In genomic region chr20:41340327-41341055, GRCh38 we compare ENCODE assay signal across 8 cellular contexts. TPM values are rescaled to one million over a fixed set of nuclear protein-coding genes. Genes with fewer than 3 reads are reported as not detected.
DNase-seq lines count a peak whose midpoint lies in the region; TF ChIP-seq lines count a peak whose summit lies in the region.

LPIN3 (plus strand) TSS chr20:41340821; CDS start chr20:41345804, 4,983 bp downstream.

- H3K36me3 ChIP-seq in Peyer's patch (peaks cover 0 to under 1% (median 0%) of the 10 kb centered on the region in 3 donors), neural cell (ENCODE audit: insufficient read depth, low read length) (no peaks in the 10 kb centered on the region), suprapubic skin (peaks cover under 1% of the 10 kb centered on the region)

- no peaks in the 10 kb centered on the region for H3K9me3 ChIP-seq in Peyer's patch
- H3K9me3 ChIP-seq in neural cell (ENCODE audit: low read length), result no peaks in the 10 kb centered on the region
- H3K9me3 ChIP-seq in suprapubic skin, result no peaks in the 10 kb centered on the region

- TF ChIP-seq CTCF in Peyer's patch (IDR thresholded peaks at IDR 0.05) (peak in 1 of 6 experiments; percentile 51), foreskin fibroblast (IDR thresholded peaks at IDR 0.05; ENCODE audit: low read depth, low read length) (peak; percentile 39), neural cell (IDR thresholded peaks at IDR 0.05; ENCODE audit: poor library complexity, severe bottlenecking) (no peak), suprapubic skin (IDR thresholded peaks at IDR 0.05) (peak in 1 of 2 donors; percentile 16)

- DNase-seq in GM04504 (ENCODE audit: low read depth) (peak; percentile 83), HT-29 (ENCODE audit: low spot score) (peak; percentile 99), Peyer's patch (peak; percentile 55 to 97 (median 92)), foreskin fibroblast (peak; percentile 93 to 97), suprapubic skin (ENCODE audit: low spot score in 2 of 2) (peak; percentile 94), NCI-H1092 (lab: John Stamatoyannopoulos, UW) (no peak)
- peak; percentile 83 for DNase-seq in activated effector memory CD4-positive, alpha-beta T cell treated with anti-CD3 and anti-CD28 coated beads, Interleukin-2, amount 50 U/mL, for 16 hours

- TF ChIP-seq POLR2A in Peyer's patch (IDR thresholded peaks at IDR 0.05), result peak; percentile 90
- TF ChIP-seq POLR2A in suprapubic skin (IDR thresholded peaks at IDR 0.05), result peak in 1 of 2 donors; percentile 31

- H3K79me2 ChIP-seq in neural cell (replicated peaks; ENCODE audit: insufficient read depth, low read length), result no peaks in the 10 kb centered on the region

- 7% methylated on average over 32 of the region's 33 CpGs for WGBS in suprapubic skin

- H3K4me1 ChIP-seq in Peyer's patch (peaks cover 0 to 27% (median 4%) of the 10 kb centered on the region in 4 donors), suprapubic skin (peaks cover 48% of the 10 kb centered on the region)

- H3K27me3 ChIP-seq in Peyer's patch (no peaks in the 10 kb centered on the region), neural cell (ENCODE audit: insufficient read depth, low read depth, low read length) (no peaks in the 10 kb centered on the region), suprapubic skin (no peaks in the 10 kb centered on the region)

- H3K9me2 ChIP-seq in neural cell (ENCODE audit: insufficient read depth, low read length), result no peaks in the 10 kb centered on the region

- TF ChIP-seq RAD21 in neural cell (conservative IDR thresholded peaks at IDR 0.05), result no peak

- no peak within 1 kb of the TSS for H2AFZ ChIP-seq in neural cell (ENCODE audit: low read depth, low read length)

- no peaks in the 10 kb centered on the region for H4K20me1 ChIP-seq in neural cell (ENCODE audit: insufficient read depth)

- no peaks in the 10 kb centered on the region for H3F3A ChIP-seq in neural cell (ENCODE audit: insufficient read depth, low read length, poor library complexity, severe bottlenecking)

- H3K9ac ChIP-seq in neural cell (ENCODE audit: low read length), result no peak within 1 kb of the TSS

- H3K4me2 ChIP-seq in neural cell (ENCODE audit: low read length), result no peak within 1 kb of the TSS

- no peak for TF ChIP-seq EP300 in neural cell (conservative IDR thresholded peaks at IDR 0.05; ENCODE audit: poor library complexity, severe bottlenecking)
- no peak for TF ChIP-seq EP300 in suprapubic skin (IDR thresholded peaks at IDR 0.05)

- H3K27ac ChIP-seq in Peyer's patch, result peak within 1 kb of the TSS; percentile 27 to 98 (median 86)
- H3K27ac ChIP-seq in neural cell (ENCODE audit: low read length), result no peak within 1 kb of the TSS
- H3K27ac ChIP-seq in suprapubic skin, result peak within 1 kb of the TSS; percentile 90

- peak within 1 kb of the TSS; percentile 28 to 59 (median 42) for H3K4me3 ChIP-seq in Peyer's patch
- H3K4me3 ChIP-seq in foreskin fibroblast (ENCODE audit: low read depth in 1 of 2, low read length in 2 of 2), result peak within 1 kb of the TSS; percentile 54 to 69
- H3K4me3 ChIP-seq in neural cell (ENCODE audit: low read length), result peak within 1 kb of the TSS; percentile 54
- peak within 1 kb of the TSS; percentile 56 for H3K4me3 ChIP-seq in suprapubic skin

TF ChIP-seq in neural cell, 6 proteins besides CTCF, POLR2A, EP300 and RAD21:
- TF ChIP-seq TAF1 (IDR thresholded peaks at IDR 0.05; ENCODE audit: low read depth) (no peak), POLR2AphosphoS5 (IDR thresholded peaks at IDR 0.05) (no peak), REST (IDR thresholded peaks at IDR 0.05; ENCODE audit: borderline replicate concordance) (no peak), SMC3 (conservative IDR thresholded peaks at IDR 0.05; ENCODE audit: poor library complexity) (no peak), EZH2 (IDR thresholded peaks at IDR 0.05; ENCODE audit: borderline replicate concordance, insufficient read depth, low read length, poor library complexity, severe bottlenecking) (no peak), MXI1 (conservative IDR thresholded peaks at IDR 0.05; ENCODE audit: poor library complexity, severe bottlenecking) (no peak)

RNA-seq across cellular contexts. Expression of gene LPIN3, which starts in this region (rescaled TPM):
- total RNA-seq in HT-29 (2014; rRNA removed; shearing (Covaris generic)), result 8.9 and 11.2 TPM in 2 replicates
- 100 to 1,000 TPM in 3 of 4 donors, 10 to 100 TPM in 1; 85.0 to 320 (median 222) TPM for total RNA-seq in Peyer's patch
- 0.44 TPM in 1 of 2 replicates, not detected in the other for polyA plus RNA-seq in neural cell
- 0.12 TPM in 1 of 2 replicates, not detected in the other for polyA minus RNA-seq in neural cell
- total RNA-seq in suprapubic skin, result 100 to 1,000 TPM in 1 of 4 donors, 10 to 100 TPM in 3; 74.6 to 213 (median 85.2) TPM
